In the genomic region with DNA sequence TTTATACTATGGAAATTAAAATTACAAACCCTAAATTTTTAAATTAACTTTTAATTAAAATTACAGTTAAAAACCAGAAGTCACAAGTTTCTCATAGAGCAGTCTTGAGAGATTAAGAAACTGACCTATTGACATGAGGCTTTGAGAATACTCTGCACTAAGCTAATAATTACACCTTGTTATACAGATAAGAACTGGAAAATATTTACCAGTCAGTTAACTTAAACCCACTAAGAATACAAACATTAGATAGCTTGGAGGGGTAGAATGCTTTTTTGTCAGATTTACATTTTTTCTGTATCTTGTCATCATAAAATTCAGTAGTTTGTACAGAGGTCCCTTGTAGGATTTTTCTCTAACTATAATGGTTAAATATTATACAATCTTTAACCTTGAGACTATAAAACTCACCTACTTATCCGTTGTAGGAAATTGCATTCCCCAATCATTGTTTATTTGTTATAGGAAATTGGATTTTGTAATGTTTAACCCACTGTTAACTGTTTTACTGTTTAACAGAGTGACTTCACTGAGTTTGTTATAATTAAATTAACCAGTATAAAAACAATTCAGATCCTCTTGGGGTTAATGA, we compare ENCODE assay signal across 1 cellular context.
TF ChIP-seq lines count a peak whose summit lies in the region.

No MANE protein-coding gene starts in this region.

TF ChIP-seq in HepG2, 621 proteins besides CTCF, POLR2A, EP300 and RAD21 (continued from another document and continues in another):
- TF ChIP-seq, protein P1, sequence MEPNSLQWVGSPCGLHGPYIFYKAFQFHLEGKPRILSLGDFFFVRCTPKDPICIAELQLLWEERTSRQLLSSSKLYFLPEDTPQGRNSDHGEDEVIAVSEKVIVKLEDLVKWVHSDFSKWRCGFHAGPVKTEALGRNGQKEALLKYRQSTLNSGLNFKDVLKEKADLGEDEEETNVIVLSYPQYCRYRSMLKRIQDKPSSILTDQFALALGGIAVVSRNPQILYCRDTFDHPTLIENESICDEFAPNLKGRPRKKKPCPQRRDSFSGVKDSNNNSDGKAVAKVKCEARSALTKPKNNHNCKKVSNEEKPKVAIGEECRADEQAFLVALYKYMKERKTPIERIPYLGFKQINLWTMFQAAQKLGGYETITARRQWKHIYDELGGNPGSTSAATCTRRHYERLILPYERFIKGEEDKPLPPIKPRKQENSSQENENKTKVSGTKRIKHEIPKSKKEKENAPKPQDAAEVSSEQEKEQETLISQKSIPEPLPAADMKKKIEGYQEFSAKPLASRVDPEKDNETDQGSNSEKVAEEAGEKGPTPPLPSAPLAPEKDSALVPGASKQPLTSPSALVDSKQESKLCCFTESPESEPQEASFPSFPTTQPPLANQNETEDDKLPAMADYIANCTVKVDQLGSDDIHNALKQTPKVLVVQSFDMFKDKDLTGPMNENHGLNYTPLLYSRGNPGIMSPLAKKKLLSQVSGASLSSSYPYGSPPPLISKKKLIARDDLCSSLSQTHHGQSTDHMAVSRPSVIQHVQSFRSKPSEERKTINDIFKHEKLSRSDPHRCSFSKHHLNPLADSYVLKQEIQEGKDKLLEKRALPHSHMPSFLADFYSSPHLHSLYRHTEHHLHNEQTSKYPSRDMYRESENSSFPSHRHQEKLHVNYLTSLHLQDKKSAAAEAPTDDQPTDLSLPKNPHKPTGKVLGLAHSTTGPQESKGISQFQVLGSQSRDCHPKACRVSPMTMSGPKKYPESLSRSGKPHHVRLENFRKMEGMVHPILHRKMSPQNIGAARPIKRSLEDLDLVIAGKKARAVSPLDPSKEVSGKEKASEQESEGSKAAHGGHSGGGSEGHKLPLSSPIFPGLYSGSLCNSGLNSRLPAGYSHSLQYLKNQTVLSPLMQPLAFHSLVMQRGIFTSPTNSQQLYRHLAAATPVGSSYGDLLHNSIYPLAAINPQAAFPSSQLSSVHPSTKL (CRISPR knock-in tag; IDR thresholded peaks at IDR 0.05): peak; percentile 74
- TF ChIP-seq SP2 (CRISPR knock-in tag; IDR thresholded peaks at IDR 0.05) (no peak), ATRX (CRISPR knock-in tag; IDR thresholded peaks at IDR 0.05; ENCODE audit: borderline replicate concordance) (no peak), TGIF2 (CRISPR knock-in tag; IDR thresholded peaks at IDR 0.05) (no peak), ZNF121 (CRISPR knock-in tag; IDR thresholded peaks at IDR 0.05) (no peak), FOSL2 (CRISPR knock-in tag; IDR thresholded peaks at IDR 0.05) (no peak), HMG20A (CRISPR knock-in tag; IDR thresholded peaks at IDR 0.05; ENCODE audit: borderline replicate concordance) (peak; percentile 35; the same call in 1 of the 2 replicates), GTF3A (CRISPR knock-in tag; conservative IDR thresholded peaks at IDR 0.05) (no peak), SP5 (CRISPR knock-in tag; IDR thresholded peaks at IDR 0.05; ENCODE audit: borderline replicate concordance, low read depth) (no peak), ESRRA (CRISPR knock-in tag; IDR thresholded peaks at IDR 0.05; ENCODE audit: low read depth) (no peak), NAIF1 (CRISPR knock-in tag; IDR thresholded peaks at IDR 0.05; ENCODE audit: borderline replicate concordance) (no peak), CENPX (CRISPR knock-in tag; IDR thresholded peaks at IDR 0.05) (no peak), U2AF2 (IDR thresholded peaks at IDR 0.05; ENCODE audit: low read depth, low read length) (no peak), ARNT2 (CRISPR knock-in tag; IDR thresholded peaks at IDR 0.05; ENCODE audit: low read depth) (no peak), MAFK (conservative IDR thresholded peaks at IDR 0.05 in 1 of 2, IDR thresholded peaks at IDR 0.05 in 1 of 2; ENCODE audit: low read length in 2 of 2) (0 out of 4 replicates have a peak, but pooled peaks of 1 of the 2 experiments have one; percentile 20), GATA4 (IDR thresholded peaks at IDR 0.05; ENCODE audit: borderline replicate concordance, low read depth) (peak; percentile 68; the same call in 1 of the 2 replicates), ZNF160 (CRISPR knock-in tag; IDR thresholded peaks at IDR 0.05) (no peak), ZNF75D (CRISPR knock-in tag; IDR thresholded peaks at IDR 0.05; ENCODE audit: borderline replicate concordance) (no peak), CEBPG (CRISPR knock-in tag; IDR thresholded peaks at IDR 0.05) (no peak), ZNF207 (IDR thresholded peaks at IDR 0.05; ENCODE audit: borderline replicate concordance) (no peak), FOXM1 (CRISPR knock-in tag; IDR thresholded peaks at IDR 0.05) (no peak), ZFP90 (CRISPR knock-in tag; IDR thresholded peaks at IDR 0.05; ENCODE audit: borderline replicate concordance) (no peak), ZNF747 (CRISPR knock-in tag; IDR thresholded peaks at IDR 0.05; ENCODE audit: borderline replicate concordance) (no peak), ZNF567 (CRISPR knock-in tag; IDR thresholded peaks at IDR 0.05; ENCODE audit: borderline replicate concordance) (no peak), ZNF510 (CRISPR knock-in tag; IDR thresholded peaks at IDR 0.05; ENCODE audit: low read depth) (no peak), SOX13 (IDR thresholded peaks at IDR 0.05) (no peak), SOX13 (CRISPR knock-in tag; conservative IDR thresholded peaks at IDR 0.05 in 1 of 2, IDR thresholded peaks at IDR 0.05 in 1 of 2) (peak in 1 of 2 experiments; percentile 62; a peak in 2 of 4 replicates), KAT8 (CRISPR knock-in tag; IDR thresholded peaks at IDR 0.05) (0 out of 2 replicates have a peak, but pooled peaks have one; percentile 20), ZNF788 (CRISPR knock-in tag; IDR thresholded peaks at IDR 0.05; ENCODE audit: borderline replicate concordance) (no peak), ZMAT3 (CRISPR knock-in tag; conservative IDR thresholded peaks at IDR 0.05) (no peak), SIN3B (IDR thresholded peaks at IDR 0.05; ENCODE audit: low read length) (no peak), ZNF720 (CRISPR knock-in tag; IDR thresholded peaks at IDR 0.05) (no peak), KDM2A (CRISPR knock-in tag; IDR thresholded peaks at IDR 0.05; ENCODE audit: borderline replicate concordance, low read depth) (no peak), ZNF230 (CRISPR knock-in tag; IDR thresholded peaks at IDR 0.05) (no peak), NFE2L2 (IDR thresholded peaks at IDR 0.05; ENCODE audit: low read length) (no peak), PPARG (CRISPR knock-in tag; conservative IDR thresholded peaks at IDR 0.05) (peak; percentile 70), PCBP2 (optimal IDR thresholded peaks at IDR 0.05; ENCODE audit: low read depth, low read length, poor library complexity, severe bottlenecking) (no peak), ISX (CRISPR knock-in tag; conservative IDR thresholded peaks at IDR 0.05) (no peak), ZNF839 (CRISPR knock-in tag; IDR thresholded peaks at IDR 0.05; ENCODE audit: borderline replicate concordance) (no peak)
- TF ChIP-seq, protein P2, sequence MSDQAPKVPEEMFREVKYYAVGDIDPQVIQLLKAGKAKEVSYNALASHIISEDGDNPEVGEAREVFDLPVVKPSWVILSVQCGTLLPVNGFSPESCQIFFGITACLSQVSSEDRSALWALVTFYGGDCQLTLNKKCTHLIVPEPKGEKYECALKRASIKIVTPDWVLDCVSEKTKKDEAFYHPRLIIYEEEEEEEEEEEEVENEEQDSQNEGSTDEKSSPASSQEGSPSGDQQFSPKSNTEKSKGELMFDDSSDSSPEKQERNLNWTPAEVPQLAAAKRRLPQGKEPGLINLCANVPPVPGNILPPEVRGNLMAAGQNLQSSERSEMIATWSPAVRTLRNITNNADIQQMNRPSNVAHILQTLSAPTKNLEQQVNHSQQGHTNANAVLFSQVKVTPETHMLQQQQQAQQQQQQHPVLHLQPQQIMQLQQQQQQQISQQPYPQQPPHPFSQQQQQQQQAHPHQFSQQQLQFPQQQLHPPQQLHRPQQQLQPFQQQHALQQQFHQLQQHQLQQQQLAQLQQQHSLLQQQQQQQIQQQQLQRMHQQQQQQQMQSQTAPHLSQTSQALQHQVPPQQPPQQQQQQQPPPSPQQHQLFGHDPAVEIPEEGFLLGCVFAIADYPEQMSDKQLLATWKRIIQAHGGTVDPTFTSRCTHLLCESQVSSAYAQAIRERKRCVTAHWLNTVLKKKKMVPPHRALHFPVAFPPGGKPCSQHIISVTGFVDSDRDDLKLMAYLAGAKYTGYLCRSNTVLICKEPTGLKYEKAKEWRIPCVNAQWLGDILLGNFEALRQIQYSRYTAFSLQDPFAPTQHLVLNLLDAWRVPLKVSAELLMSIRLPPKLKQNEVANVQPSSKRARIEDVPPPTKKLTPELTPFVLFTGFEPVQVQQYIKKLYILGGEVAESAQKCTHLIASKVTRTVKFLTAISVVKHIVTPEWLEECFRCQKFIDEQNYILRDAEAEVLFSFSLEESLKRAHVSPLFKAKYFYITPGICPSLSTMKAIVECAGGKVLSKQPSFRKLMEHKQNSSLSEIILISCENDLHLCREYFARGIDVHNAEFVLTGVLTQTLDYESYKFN (CRISPR knock-in tag; conservative IDR thresholded peaks at IDR 0.05): peak; percentile 79
- TF ChIP-seq, protein P3, sequence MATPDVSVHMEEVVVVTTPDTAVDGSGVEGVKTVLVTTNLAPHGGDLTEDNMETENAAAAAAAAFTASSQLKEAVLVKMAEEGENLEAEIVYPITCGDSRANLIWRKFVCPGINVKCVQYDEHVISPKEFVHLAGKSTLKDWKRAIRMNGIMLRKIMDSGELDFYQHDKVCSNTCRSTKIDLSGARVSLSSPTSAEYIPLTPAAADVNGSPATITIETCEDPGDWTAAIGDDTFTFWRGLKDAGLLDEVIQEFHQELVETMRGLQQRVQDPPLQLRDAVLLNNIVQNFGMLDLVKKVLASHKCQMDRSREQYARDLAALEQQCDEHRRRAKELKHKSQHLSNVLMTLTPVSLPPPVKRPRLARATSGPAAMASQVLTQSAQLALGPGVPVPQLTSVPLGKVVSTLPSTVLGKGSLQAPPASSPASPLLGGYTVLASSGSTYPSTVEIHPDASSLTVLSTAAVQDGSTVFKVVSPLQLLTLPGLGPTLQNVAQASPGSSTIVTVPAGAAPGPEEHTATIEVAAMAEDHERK (CRISPR knock-in tag; IDR thresholded peaks at IDR 0.05; ENCODE audit: low read depth): no peak
- TF ChIP-seq, protein P4, sequence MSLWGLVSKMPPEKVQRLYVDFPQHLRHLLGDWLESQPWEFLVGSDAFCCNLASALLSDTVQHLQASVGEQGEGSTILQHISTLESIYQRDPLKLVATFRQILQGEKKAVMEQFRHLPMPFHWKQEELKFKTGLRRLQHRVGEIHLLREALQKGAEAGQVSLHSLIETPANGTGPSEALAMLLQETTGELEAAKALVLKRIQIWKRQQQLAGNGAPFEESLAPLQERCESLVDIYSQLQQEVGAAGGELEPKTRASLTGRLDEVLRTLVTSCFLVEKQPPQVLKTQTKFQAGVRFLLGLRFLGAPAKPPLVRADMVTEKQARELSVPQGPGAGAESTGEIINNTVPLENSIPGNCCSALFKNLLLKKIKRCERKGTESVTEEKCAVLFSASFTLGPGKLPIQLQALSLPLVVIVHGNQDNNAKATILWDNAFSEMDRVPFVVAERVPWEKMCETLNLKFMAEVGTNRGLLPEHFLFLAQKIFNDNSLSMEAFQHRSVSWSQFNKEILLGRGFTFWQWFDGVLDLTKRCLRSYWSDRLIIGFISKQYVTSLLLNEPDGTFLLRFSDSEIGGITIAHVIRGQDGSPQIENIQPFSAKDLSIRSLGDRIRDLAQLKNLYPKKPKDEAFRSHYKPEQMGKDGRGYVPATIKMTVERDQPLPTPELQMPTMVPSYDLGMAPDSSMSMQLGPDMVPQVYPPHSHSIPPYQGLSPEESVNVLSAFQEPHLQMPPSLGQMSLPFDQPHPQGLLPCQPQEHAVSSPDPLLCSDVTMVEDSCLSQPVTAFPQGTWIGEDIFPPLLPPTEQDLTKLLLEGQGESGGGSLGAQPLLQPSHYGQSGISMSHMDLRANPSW (CRISPR knock-in tag; IDR thresholded peaks at IDR 0.05; ENCODE audit: borderline replicate concordance): 0 out of 2 replicates have a peak, but pooled peaks have one; percentile 24
- TF ChIP-seq, protein P5, sequence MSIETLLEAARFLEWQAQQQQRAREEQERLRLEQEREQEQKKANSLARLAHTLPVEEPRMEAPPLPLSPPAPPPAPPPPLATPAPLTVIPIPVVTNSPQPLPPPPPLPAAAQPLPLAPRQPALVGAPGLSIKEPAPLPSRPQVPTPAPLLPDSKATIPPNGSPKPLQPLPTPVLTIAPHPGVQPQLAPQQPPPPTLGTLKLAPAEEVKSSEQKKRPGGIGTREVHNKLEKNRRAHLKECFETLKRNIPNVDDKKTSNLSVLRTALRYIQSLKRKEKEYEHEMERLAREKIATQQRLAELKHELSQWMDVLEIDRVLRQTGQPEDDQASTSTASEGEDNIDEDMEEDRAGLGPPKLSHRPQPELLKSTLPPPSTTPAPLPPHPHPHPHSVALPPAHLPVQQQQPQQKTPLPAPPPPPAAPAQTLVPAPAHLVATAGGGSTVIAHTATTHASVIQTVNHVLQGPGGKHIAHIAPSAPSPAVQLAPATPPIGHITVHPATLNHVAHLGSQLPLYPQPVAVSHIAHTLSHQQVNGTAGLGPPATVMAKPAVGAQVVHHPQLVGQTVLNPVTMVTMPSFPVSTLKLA (IDR thresholded peaks at IDR 0.05): no peak
- TF ChIP-seq, protein P6, sequence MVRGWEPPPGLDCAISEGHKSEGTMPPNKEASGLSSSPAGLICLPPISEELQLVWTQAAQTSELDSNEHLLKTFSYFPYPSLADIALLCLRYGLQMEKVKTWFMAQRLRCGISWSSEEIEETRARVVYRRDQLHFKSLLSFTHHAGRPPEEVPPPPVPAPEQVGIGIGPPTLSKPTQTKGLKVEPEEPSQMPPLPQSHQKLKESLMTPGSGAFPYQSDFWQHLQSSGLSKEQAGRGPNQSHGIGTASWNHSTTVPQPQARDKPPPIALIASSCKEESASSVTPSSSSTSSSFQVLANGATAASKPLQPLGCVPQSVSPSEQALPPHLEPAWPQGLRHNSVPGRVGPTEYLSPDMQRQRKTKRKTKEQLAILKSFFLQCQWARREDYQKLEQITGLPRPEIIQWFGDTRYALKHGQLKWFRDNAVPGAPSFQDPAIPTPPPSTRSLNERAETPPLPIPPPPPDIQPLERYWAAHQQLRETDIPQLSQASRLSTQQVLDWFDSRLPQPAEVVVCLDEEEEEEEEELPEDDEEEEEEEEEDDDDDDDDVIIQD (CRISPR knock-in tag; IDR thresholded peaks at IDR 0.05; ENCODE audit: low read depth): peak; percentile 7; the same call in 1 of the 2 replicates
- TF ChIP-seq, protein P7, sequence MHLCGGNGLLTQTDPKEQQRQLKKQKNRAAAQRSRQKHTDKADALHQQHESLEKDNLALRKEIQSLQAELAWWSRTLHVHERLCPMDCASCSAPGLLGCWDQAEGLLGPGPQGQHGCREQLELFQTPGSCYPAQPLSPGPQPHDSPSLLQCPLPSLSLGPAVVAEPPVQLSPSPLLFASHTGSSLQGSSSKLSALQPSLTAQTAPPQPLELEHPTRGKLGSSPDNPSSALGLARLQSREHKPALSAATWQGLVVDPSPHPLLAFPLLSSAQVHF (CRISPR knock-in tag; IDR thresholded peaks at IDR 0.05): no peak
- TF ChIP-seq, protein P8, sequence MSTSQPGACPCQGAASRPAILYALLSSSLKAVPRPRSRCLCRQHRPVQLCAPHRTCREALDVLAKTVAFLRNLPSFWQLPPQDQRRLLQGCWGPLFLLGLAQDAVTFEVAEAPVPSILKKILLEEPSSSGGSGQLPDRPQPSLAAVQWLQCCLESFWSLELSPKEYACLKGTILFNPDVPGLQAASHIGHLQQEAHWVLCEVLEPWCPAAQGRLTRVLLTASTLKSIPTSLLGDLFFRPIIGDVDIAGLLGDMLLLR (CRISPR knock-in tag; IDR thresholded peaks at IDR 0.05): no peak
- TF ChIP-seq, protein P9, sequence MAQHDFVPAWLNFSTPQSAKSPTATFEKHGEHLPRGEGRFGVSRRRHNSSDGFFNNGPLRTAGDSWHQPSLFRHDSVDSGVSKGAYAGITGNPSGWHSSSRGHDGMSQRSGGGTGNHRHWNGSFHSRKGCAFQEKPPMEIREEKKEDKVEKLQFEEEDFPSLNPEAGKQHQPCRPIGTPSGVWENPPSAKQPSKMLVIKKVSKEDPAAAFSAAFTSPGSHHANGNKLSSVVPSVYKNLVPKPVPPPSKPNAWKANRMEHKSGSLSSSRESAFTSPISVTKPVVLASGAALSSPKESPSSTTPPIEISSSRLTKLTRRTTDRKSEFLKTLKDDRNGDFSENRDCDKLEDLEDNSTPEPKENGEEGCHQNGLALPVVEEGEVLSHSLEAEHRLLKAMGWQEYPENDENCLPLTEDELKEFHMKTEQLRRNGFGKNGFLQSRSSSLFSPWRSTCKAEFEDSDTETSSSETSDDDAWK (CRISPR knock-in tag; IDR thresholded peaks at IDR 0.05): no peak
